Comparison of ENCODE assay signal across 1 cellular context in genomic region chr20:3854462-3854870, GRCh38.
TF ChIP-seq lines count a peak whose summit lies in the region.

No MANE protein-coding gene starts in this region.

TF ChIP-seq in GM12878, 131 proteins besides CTCF, POLR2A, EP300 and RAD21:
- no peak for TF ChIP-seq CHD2 (IDR thresholded peaks at IDR 0.05; ENCODE audit: borderline replicate concordance, low read depth, low read length)
- no peak for TF ChIP-seq ZSCAN29 (IDR thresholded peaks at IDR 0.05)
- no peak for TF ChIP-seq LARP7 (IDR thresholded peaks at IDR 0.05)
- no peak for TF ChIP-seq POU2F2 (IDR thresholded peaks at IDR 0.05; ENCODE audit: borderline replicate concordance, low read depth, low read length)
- TF ChIP-seq IRF4 (IDR thresholded peaks at IDR 0.05; ENCODE audit: low read depth, low read length) = no peak
- no peak for TF ChIP-seq IRF5 (IDR thresholded peaks at IDR 0.05; ENCODE audit: borderline replicate concordance)
- no peak for TF ChIP-seq CBX5 (IDR thresholded peaks at IDR 0.05; ENCODE audit: low read depth)
- TF ChIP-seq KLF5 (IDR thresholded peaks at IDR 0.05; ENCODE audit: partially characterized antibody) = no peak
- no peak for TF ChIP-seq ZNF687 (IDR thresholded peaks at IDR 0.05)
- no peak for TF ChIP-seq IRF3 (IDR thresholded peaks at IDR 0.05)
- no peak for TF ChIP-seq RELB (IDR thresholded peaks at IDR 0.05; ENCODE audit: low read depth)
- TF ChIP-seq TBL1XR1 (IDR thresholded peaks at IDR 0.05; ENCODE audit: low read depth, low read length) = no peak
- no peak for TF ChIP-seq SMAD1 (IDR thresholded peaks at IDR 0.05; ENCODE audit: low read depth, partially characterized antibody)
- no peak for TF ChIP-seq ZBTB40 (IDR thresholded peaks at IDR 0.05; ENCODE audit: borderline replicate concordance)
- TF ChIP-seq ZNF207 (IDR thresholded peaks at IDR 0.05; ENCODE audit: borderline replicate concordance) = no peak
- no peak for TF ChIP-seq USF2 (IDR thresholded peaks at IDR 0.05; ENCODE audit: borderline replicate concordance, low read depth, low read length)
- no peak for TF ChIP-seq ZNF274 (IDR thresholded peaks at IDR 0.05; ENCODE audit: insufficient read depth, insufficient read length)
- TF ChIP-seq TCF12 (IDR thresholded peaks at IDR 0.05; ENCODE audit: low read depth, low read length) = no peak
- TF ChIP-seq NFYA (IDR thresholded peaks at IDR 0.05; ENCODE audit: borderline replicate concordance, low read depth, low read length) = no peak
